Comparison of ENCODE assay signal across 22 cellular contexts in genomic region chr12:53468286-53468685, GRCh38. TPM values are rescaled to one million over a fixed set of nuclear protein-coding genes. Genes with fewer than 3 reads are reported as not detected.
DNase-seq lines count a peak whose midpoint lies in the region; ATAC-seq and TF ChIP-seq lines count a peak whose summit lies in the region.
"Had no signal": no experiment of that assay in that cellular context is flagged by ENCODE, and none has a peak within 500 bp of the region (broad histone marks: within the 10 kb centered on the region; RNA-seq: fewer than 3 reads in every experiment).

No MANE protein-coding gene starts in this region.

- TSS peak; percentile 31 for BruUV-seq in OCI-LY7 (replicated peaks; lab: Mats Ljungman, UMichigan)

- H3K4me1 ChIP-seq in OCI-LY7 (ENCODE audit: insufficient read depth, low read length, poor library complexity, severe bottlenecking), result peaks cover 24% of the 10 kb centered on the region

- no peak overlapping the region for H3K4me3 ChIP-seq in OCI-LY7 (ENCODE audit: low read depth, low read length, poor library complexity, severe bottlenecking)
- H3K4me3 ChIP-seq: esophagus squamous epithelium, left lung, mucosa of descending colon, tibial nerve had no signal

- POLR2A ChIA-PET in activated CD8-positive, alpha-beta T cell treated with anti-CD3 and anti-CD28 coated beads for 36 hours (lab: Charles Lee), result interaction anchor here (43.3 to 54.1 kb wide), 2 partner anchors 1 to 19 kb away, joined by 1494 read pairs; partner anchors contain the start of genes MAP3K12, NPFF, PCBP2 and TARBP2
- POLR2A ChIA-PET in activated CD8-positive, alpha-beta T cell treated with anti-CD3 and anti-CD28 coated beads, Interleukin-2, amount 10 ng/mL, durations not matched to agents 7 days and 5 days (lab: Charles Lee), result interaction anchor here (1.0 kb wide), 1 partner anchor 10 kb away, joined by 5 read pairs; no protein-coding TSS in a partner anchor
- POLR2A ChIA-PET in OCI-LY7 (lab: Charles Lee), result interaction anchor here (0.8 kb wide), 1 partner anchor 23 kb away, joined by 3 read pairs; no protein-coding TSS in a partner anchor

- DNase-seq in activated CD8-positive, alpha-beta T cell treated with anti-CD3 and anti-CD28 coated beads for 36 hours, result no peak
- DNase-seq in activated CD8-positive, alpha-beta T cell treated with anti-CD3 and anti-CD28 coated beads, Interleukin-2, amount 10 ng/mL, durations not matched to agents 7 days and 5 days, result no peak
- DNase-seq in OCI-LY7 (ENCODE audit: low spot score) (no peak), glutamatergic neuron (no peak), CD1c-positive myeloid dendritic cell (ENCODE audit: extremely low spot score) (no peak)
- DNase-seq: 8988T; activated CD4-positive, alpha-beta memory T cell treated with anti-CD3 and anti-CD28 coated beads for 36 hours; amygdala; caudate nucleus; esophagus squamous epithelium; left lung; mucosa of descending colon; NCI-H1105 treated with DMSO at 0.1 percent for 48 hours; NCI-H2107; NCI-H510A treated with DMSO at 0.1 percent for 48 hours; Right ventricle myocardium superior; stimulated activated naive B cell treated with anti-CD40 and anti-IgM and Interleukin-4, amounts not matched to agents 10 μg/mL and 1 μg/mL and 100 μg/mL, for 72 hours had no signal

- H3K9me3 ChIP-seq in OCI-LY7 (ENCODE audit: low read length), result no peaks in the 10 kb centered on the region
- H3K9me3 ChIP-seq: esophagus squamous epithelium, left lung, mucosa of descending colon, neutrophil, tibial nerve had no signal

- H3K9me3 Mint-ChIP-seq in activated CD8-positive, alpha-beta T cell treated with anti-CD3 and anti-CD28 coated beads for 36 hours, result no peaks in the 10 kb centered on the region
- no peaks in the 10 kb centered on the region for H3K9me3 Mint-ChIP-seq in activated CD8-positive, alpha-beta T cell treated with anti-CD3 and anti-CD28 coated beads, Interleukin-2, amount 10 ng/mL, durations not matched to agents 7 days and 5 days (ENCODE audit: insufficient read depth)
- H3K9me3 Mint-ChIP-seq in glutamatergic neuron (ENCODE audit: unreplicated experiment), result no peaks in the 10 kb centered on the region
- H3K9me3 Mint-ChIP-seq: activated CD4-positive, alpha-beta memory T cell treated with anti-CD3 and anti-CD28 coated beads for 36 hours; stimulated activated naive B cell treated with anti-CD40 and anti-IgM and Interleukin-4, amounts not matched to agents 10 μg/mL and 1 μg/mL and 100 μg/mL, for 72 hours had no signal

- CTCF ChIA-PET in activated CD8-positive, alpha-beta T cell treated with anti-CD3 and anti-CD28 coated beads for 36 hours (lab: Charles Lee), result interaction anchor here (1.1 to 1.3 kb wide), 2 partner anchors 13 to 15 kb away, joined by 3 read pairs; no protein-coding TSS in a partner anchor
- CTCF ChIA-PET in activated CD8-positive, alpha-beta T cell treated with anti-CD3 and anti-CD28 coated beads, Interleukin-2, amount 10 ng/mL, durations not matched to agents 7 days and 5 days (lab: Charles Lee), result interaction anchor here (0.6 to 1.6 kb wide), 4 partner anchors 9 to 116 kb away, joined by 3 to 7 read pairs (median 4); no protein-coding TSS in a partner anchor
- CTCF ChIA-PET in OCI-LY7 (lab: Charles Lee; ENCODE audit: unreplicated experiment), result interaction anchor here (0.6 kb wide), 1 partner anchor 80 kb away, joined by 3 read pairs; no protein-coding TSS in a partner anchor

- H3K4me2 ChIP-seq in OCI-LY7 (ENCODE audit: low read length), result no peak overlapping the region

- H3K27ac ChIP-seq in OCI-LY7 (ENCODE audit: low read depth, low read length, poor library complexity, severe bottlenecking), result no peak overlapping the region
- H3K27ac ChIP-seq: esophagus squamous epithelium, left lung, neutrophil, tibial nerve had no signal

- peaks cover 99% of the 10 kb centered on the region for H3K36me3 ChIP-seq in OCI-LY7 (ENCODE audit: insufficient read depth, low read length)

- H3K4me1 Mint-ChIP-seq in activated CD8-positive, alpha-beta T cell treated with anti-CD3 and anti-CD28 coated beads for 36 hours (ENCODE audit: low read depth), result peaks cover 40% of the 10 kb centered on the region
- peaks cover 27% of the 10 kb centered on the region for H3K4me1 Mint-ChIP-seq in activated CD8-positive, alpha-beta T cell treated with anti-CD3 and anti-CD28 coated beads, Interleukin-2, amount 10 ng/mL, durations not matched to agents 7 days and 5 days (ENCODE audit: low read depth)
- peaks cover 7% of the 10 kb centered on the region for H3K4me1 Mint-ChIP-seq in glutamatergic neuron (ENCODE audit: low read depth, unreplicated experiment)

- no peaks in the 10 kb centered on the region for H3K27me3 Mint-ChIP-seq in activated CD8-positive, alpha-beta T cell treated with anti-CD3 and anti-CD28 coated beads for 36 hours
- no peaks in the 10 kb centered on the region for H3K27me3 Mint-ChIP-seq in activated CD8-positive, alpha-beta T cell treated with anti-CD3 and anti-CD28 coated beads, Interleukin-2, amount 10 ng/mL, durations not matched to agents 7 days and 5 days (ENCODE audit: low read depth)
- H3K27me3 Mint-ChIP-seq in glutamatergic neuron (ENCODE audit: unreplicated experiment), result peaks cover 6% of the 10 kb centered on the region
- H3K27me3 Mint-ChIP-seq: activated CD4-positive, alpha-beta memory T cell treated with anti-CD3 and anti-CD28 coated beads for 36 hours; stimulated activated naive B cell treated with anti-CD40 and anti-IgM and Interleukin-4, amounts not matched to agents 10 μg/mL and 1 μg/mL and 100 μg/mL, for 72 hours had no signal

- no peak overlapping the region for H3K4me3 Mint-ChIP-seq in activated CD8-positive, alpha-beta T cell treated with anti-CD3 and anti-CD28 coated beads for 36 hours
- no peak overlapping the region for H3K4me3 Mint-ChIP-seq in activated CD8-positive, alpha-beta T cell treated with anti-CD3 and anti-CD28 coated beads, Interleukin-2, amount 10 ng/mL, durations not matched to agents 7 days and 5 days
- no peak overlapping the region for H3K4me3 Mint-ChIP-seq in glutamatergic neuron (ENCODE audit: unreplicated experiment)
- H3K4me3 Mint-ChIP-seq: activated CD4-positive, alpha-beta memory T cell treated with anti-CD3 and anti-CD28 coated beads for 36 hours; stimulated activated naive B cell treated with anti-CD40 and anti-IgM and Interleukin-4, amounts not matched to agents 10 μg/mL and 1 μg/mL and 100 μg/mL, for 72 hours had no signal

- H3K9me2 ChIP-seq in OCI-LY7 (ENCODE audit: insufficient read depth, low read length), result no peaks in the 10 kb centered on the region

- H2AFZ ChIP-seq in OCI-LY7 (ENCODE audit: low read length), result no peak overlapping the region

- TF ChIP-seq CTCF in activated CD8-positive, alpha-beta T cell treated with anti-CD3 and anti-CD28 coated beads for 36 hours (IDR thresholded peaks at IDR 0.05), result no peak
- TF ChIP-seq CTCF in OCI-LY7 (conservative IDR thresholded peaks at IDR 0.05; ENCODE audit: low read length) (no peak), glutamatergic neuron (IDR thresholded peaks at IDR 0.05; ENCODE audit: partially characterized antibody, unreplicated experiment) (no peak)

- H4K20me1 ChIP-seq in OCI-LY7 (ENCODE audit: insufficient read depth, low read length), result peaks cover 30% of the 10 kb centered on the region; the same call in 1 of the 2 replicates

- no peak for ATAC-seq in activated CD8-positive, alpha-beta T cell treated with anti-CD3 and anti-CD28 coated beads for 36 hours
- ATAC-seq in activated CD8-positive, alpha-beta T cell treated with anti-CD3 and anti-CD28 coated beads, Interleukin-2, amount 10 ng/mL, durations not matched to agents 7 days and 5 days, result no peak
- ATAC-seq in HG03460 (IDR thresholded peaks at IDR 0.05; ENCODE audit: unreplicated experiment), result no peak
- ATAC-seq: left lung; mucosa of descending colon; stimulated activated naive B cell treated with anti-CD40 and anti-IgM and Interleukin-4, amounts not matched to agents 10 μg/mL and 1 μg/mL and 100 μg/mL, for 72 hours had no signal

- H3K27ac Mint-ChIP-seq in activated CD8-positive, alpha-beta T cell treated with anti-CD3 and anti-CD28 coated beads for 36 hours, result peak overlapping the region; percentile 53
- no peak overlapping the region for H3K27ac Mint-ChIP-seq in activated CD8-positive, alpha-beta T cell treated with anti-CD3 and anti-CD28 coated beads, Interleukin-2, amount 10 ng/mL, durations not matched to agents 7 days and 5 days
- H3K27ac Mint-ChIP-seq in glutamatergic neuron (ENCODE audit: unreplicated experiment), result peak overlapping the region; percentile 76
- H3K27ac Mint-ChIP-seq: activated CD4-positive, alpha-beta memory T cell treated with anti-CD3 and anti-CD28 coated beads for 36 hours had no signal

- H3K36me3 Mint-ChIP-seq in activated CD8-positive, alpha-beta T cell treated with anti-CD3 and anti-CD28 coated beads for 36 hours (ENCODE audit: low read depth), result peaks cover 80% of the 10 kb centered on the region
- H3K36me3 Mint-ChIP-seq in activated CD8-positive, alpha-beta T cell treated with anti-CD3 and anti-CD28 coated beads, Interleukin-2, amount 10 ng/mL, durations not matched to agents 7 days and 5 days (ENCODE audit: low read depth), result peaks cover 80% of the 10 kb centered on the region
- no peaks in the 10 kb centered on the region for H3K36me3 Mint-ChIP-seq in glutamatergic neuron (ENCODE audit: unreplicated experiment)

- intact Hi-C loops in activated CD8-positive, alpha-beta T cell treated with anti-CD3 and anti-CD28 coated beads for 36 hours (cut with micrococcal nuclease), result no loop called here
- intact Hi-C loops in OCI-LY7 (cut with micrococcal nuclease; ENCODE audit: unreplicated experiment), result no loop called here

- peaks cover 47% of the 10 kb centered on the region; the same call in 1 of the 2 replicates for H3K79me2 ChIP-seq in OCI-LY7 (ENCODE audit: insufficient read depth, low read depth, low read length)

RNA-seq across cellular contexts. Expression of gene PCBP2, which starts 16.4 kb away (rescaled TPM):
- 100 to 1,000 TPM; 958 to 973 TPM for total RNA-seq in activated CD8-positive, alpha-beta T cell treated with anti-CD3 and anti-CD28 coated beads for 36 hours
- total RNA-seq in activated CD8-positive, alpha-beta T cell treated with anti-CD3 and anti-CD28 coated beads, Interleukin-2, amount 10 ng/mL, durations not matched to agents 7 days and 5 days, result 100 to 1,000 TPM; 813 to 836 TPM
- total RNA-seq in OCI-LY7 (2014; rRNA removed; shearing (Covaris generic)), result 183 and 209 TPM in 2 replicates
- 1,015 and 1,037 TPM in 2 replicates for total RNA-seq in OCI-LY7 (2022)
- 1,170 TPM for total RNA-seq in glutamatergic neuron (ENCODE audit: unreplicated experiment)

RNA-seq across cellular contexts. Expression of gene PRR13, which starts 26.8 kb away (rescaled TPM):
- total RNA-seq in activated CD8-positive, alpha-beta T cell treated with anti-CD3 and anti-CD28 coated beads for 36 hours, result 100 to 1,000 TPM; 167 to 187 TPM
- 100 to 1,000 TPM; 220 TPM for total RNA-seq in activated CD8-positive, alpha-beta T cell treated with anti-CD3 and anti-CD28 coated beads, Interleukin-2, amount 10 ng/mL, durations not matched to agents 7 days and 5 days
- total RNA-seq in OCI-LY7 (2014; rRNA removed; shearing (Covaris generic)), result 54.1 and 83.9 TPM in 2 replicates
- total RNA-seq in OCI-LY7 (2022) (219 and 230 TPM in 2 replicates), glutamatergic neuron (ENCODE audit: unreplicated experiment) (105 TPM)

RNA-seq across cellular contexts. Expression of gene MAP3K12, which starts 31.0 kb away (rescaled TPM):
- 10 to 100 TPM in 1 of 2 experiments, 1 to 10 TPM in 1; 8.2 to 10.0 TPM for total RNA-seq in activated CD8-positive, alpha-beta T cell treated with anti-CD3 and anti-CD28 coated beads for 36 hours
- 10 to 100 TPM; 22.7 to 22.9 TPM for total RNA-seq in activated CD8-positive, alpha-beta T cell treated with anti-CD3 and anti-CD28 coated beads, Interleukin-2, amount 10 ng/mL, durations not matched to agents 7 days and 5 days
- total RNA-seq in OCI-LY7 (2014; rRNA removed; shearing (Covaris generic)), result 7.2 TPM in 2 replicates
- total RNA-seq in OCI-LY7 (2022) (13.4 and 13.7 TPM in 2 replicates), glutamatergic neuron (ENCODE audit: unreplicated experiment) (94.2 TPM)

RNA-seq across cellular contexts. Expression of gene TARBP2, which starts 32.8 kb away (rescaled TPM):
- total RNA-seq in activated CD8-positive, alpha-beta T cell treated with anti-CD3 and anti-CD28 coated beads for 36 hours, result 10 to 100 TPM; 32.0 to 33.3 TPM
- 10 to 100 TPM; 30.3 to 36.9 TPM for total RNA-seq in activated CD8-positive, alpha-beta T cell treated with anti-CD3 and anti-CD28 coated beads, Interleukin-2, amount 10 ng/mL, durations not matched to agents 7 days and 5 days
- total RNA-seq in OCI-LY7 (2014; rRNA removed; shearing (Covaris generic)), result 49.1 and 62.6 TPM in 2 replicates
- total RNA-seq in OCI-LY7 (2022), result 41.8 and 45.9 TPM in 2 replicates
- 49.0 TPM for total RNA-seq in glutamatergic neuron (ENCODE audit: unreplicated experiment)

RNA-seq across cellular contexts. Expression of gene NPFF, which starts 39.0 kb away (rescaled TPM):
- not detected for total RNA-seq in activated CD8-positive, alpha-beta T cell treated with anti-CD3 and anti-CD28 coated beads for 36 hours
- total RNA-seq in activated CD8-positive, alpha-beta T cell treated with anti-CD3 and anti-CD28 coated beads, Interleukin-2, amount 10 ng/mL, durations not matched to agents 7 days and 5 days, result not detected
- total RNA-seq in OCI-LY7 (2014; rRNA removed; shearing (Covaris generic)), result not detected in 2 replicates
- not detected in 2 replicates for total RNA-seq in OCI-LY7 (2022)
- total RNA-seq in glutamatergic neuron (ENCODE audit: unreplicated experiment), result not detected
- total RNA-seq: HT-29, left lung, mucosa of descending colon, renal cortical epithelial cell, Right ventricle myocardium superior, tibial nerve had no signal
